ENCODE assay signal across 18 cellular contexts in genomic region chr5:43171441-43171840, GRCh38. TPM values are rescaled to one million over a fixed set of nuclear protein-coding genes. Genes with fewer than 3 reads are reported as not detected.
"Had no signal": no experiment of that assay in that cellular context is flagged by ENCODE, and none has a peak within 500 bp of the region (broad histone marks: within the 10 kb centered on the region; RNA-seq: fewer than 3 reads in every experiment).

No MANE protein-coding gene starts in this region.

- ATAC-seq: left cardiac atrium; left lung; naive thymus-derived CD4-positive, alpha-beta T cell; pancreas; right lobe of liver; stimulated activated naive B cell treated with anti-CD40 and anti-IgM and Interleukin-4, amounts not matched to agents 10 μg/mL and 1 μg/mL and 100 μg/mL, for 72 hours; upper lobe of right lung had no signal

- H3K27ac Mint-ChIP-seq: nephron; stimulated activated naive B cell treated with anti-CD40 and anti-IgM and Interleukin-4, amounts not matched to agents 10 μg/mL and 1 μg/mL and 100 μg/mL, for 72 hours; stimulated activated naive CD8-positive, alpha-beta T cell treated with anti-CD3 and anti-CD28 coated beads, Interleukin-15, Interleukin-2, amounts not matched to agents 100 ng/mL and 50 ng/mL, for 24 hours had no signal

- H3K4me3 Mint-ChIP-seq: naive thymus-derived CD4-positive, alpha-beta T cell; nephron; stimulated activated naive B cell treated with anti-CD40 and anti-IgM and Interleukin-4, amounts not matched to agents 10 μg/mL and 1 μg/mL and 100 μg/mL, for 72 hours; stimulated activated naive CD8-positive, alpha-beta T cell treated with anti-CD3 and anti-CD28 coated beads, Interleukin-15, Interleukin-2, amounts not matched to agents 100 ng/mL and 50 ng/mL, for 24 hours had no signal

- H3K4me1 Mint-ChIP-seq: nephron had no signal

- H3K27me3 Mint-ChIP-seq: naive thymus-derived CD4-positive, alpha-beta T cell; stimulated activated naive B cell treated with anti-CD40 and anti-IgM and Interleukin-4, amounts not matched to agents 10 μg/mL and 1 μg/mL and 100 μg/mL, for 72 hours; stimulated activated naive CD8-positive, alpha-beta T cell treated with anti-CD3 and anti-CD28 coated beads, Interleukin-15, Interleukin-2, amounts not matched to agents 100 ng/mL and 50 ng/mL, for 24 hours had no signal

- H3K9me3 Mint-ChIP-seq: nephron; stimulated activated naive B cell treated with anti-CD40 and anti-IgM and Interleukin-4, amounts not matched to agents 10 μg/mL and 1 μg/mL and 100 μg/mL, for 72 hours; stimulated activated naive CD8-positive, alpha-beta T cell treated with anti-CD3 and anti-CD28 coated beads, Interleukin-15, Interleukin-2, amounts not matched to agents 100 ng/mL and 50 ng/mL, for 24 hours had no signal

- DNase-seq: cortex of kidney; head of caudate nucleus; left cardiac atrium; left lung; mesendoderm; midbrain; naive thymus-derived CD4-positive, alpha-beta T cell; pancreas; right lobe of liver; small intestine; stimulated activated CD4-positive, alpha-beta T cell treated with anti-CD3 and anti-CD28 coated beads, Interleukin-15, amount 100 ng/mL, for 24 hours; stimulated activated CD4-positive, alpha-beta T cell treated with anti-CD3 and anti-CD28 coated beads, Interleukin-2, amount 100 ng/mL, for 48 hours; stimulated activated naive B cell treated with anti-CD40 and anti-IgM and Interleukin-4, amounts not matched to agents 10 μg/mL and 1 μg/mL and 100 μg/mL, for 72 hours; upper lobe of right lung; uterus had no signal

RNA-seq across cellular contexts. Expression of gene NIM1K, which starts 20.6 kb away (rescaled TPM):
- total RNA-seq: lung microvascular endothelial cell had no signal
